Comparison of ENCODE assay signal across 13 cellular contexts in the genomic region with DNA sequence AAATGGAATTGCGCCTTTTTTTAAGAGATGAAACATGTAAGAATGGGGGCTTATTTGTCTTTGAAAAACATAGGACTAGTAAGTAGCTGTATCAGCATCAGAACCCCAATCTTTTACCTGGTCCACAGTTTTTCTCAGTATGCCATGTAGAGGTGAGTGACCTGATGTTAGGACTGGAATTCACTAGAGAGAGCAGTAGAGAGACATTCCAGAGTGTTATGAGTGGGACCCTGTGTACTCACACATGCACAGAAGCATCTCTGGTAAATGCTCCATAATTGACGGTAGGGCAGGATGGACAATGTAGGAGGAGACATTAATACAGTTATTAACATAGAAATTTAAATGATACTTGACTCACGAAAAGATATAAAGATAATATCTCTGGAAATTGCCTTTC. TPM values are rescaled to one million over a fixed set of nuclear protein-coding genes. Genes with fewer than 3 reads are reported as not detected.
A peak's percentile ranks its signal among the peaks of the same experiment; 100 is the strongest.
DNase-seq lines count a peak whose midpoint lies in the region; ATAC-seq and TF ChIP-seq lines count a peak whose summit lies in the region.
"Had no signal": no experiment of that assay in that cellular context is flagged by ENCODE, and none has a peak within 500 bp of the region (broad histone marks: within the 10 kb centered on the region; RNA-seq: fewer than 3 reads in every experiment).

No MANE protein-coding gene starts in this region.

- 63 to 81% (median 65%) methylated on average over 3 of the region's 3 CpGs for WGBS in ovary, 3 donors

- intact Hi-C loops in ovary (cut with DNase I) = no loop called here

- no peaks in the 10 kb centered on the region for H3K36me3 ChIP-seq in ovary
- H3K36me3 ChIP-seq: esophagus squamous epithelium had no signal

- H3K27ac ChIP-seq in ovary = no peak overlapping the region
- H3K27ac ChIP-seq: esophagus squamous epithelium, RWPE1 had no signal

- TF ChIP-seq CTCF in ovary (IDR thresholded peaks at IDR 0.05) = no peak

- ATAC-seq in HG03354 (IDR thresholded peaks at IDR 0.05; ENCODE audit: poor library complexity, severe bottlenecking, unreplicated experiment) = no peak
- ATAC-seq in GM21619 (IDR thresholded peaks at IDR 0.05; ENCODE audit: unreplicated experiment) = no peak
- ATAC-seq in HG03439 (IDR thresholded peaks at IDR 0.05; ENCODE audit: unreplicated experiment) = no peak

- H3K27me3 ChIP-seq in ovary = no peaks in the 10 kb centered on the region

- H3K9me3 ChIP-seq in ovary = no peaks in the 10 kb centered on the region
- H3K9me3 ChIP-seq: esophagus squamous epithelium had no signal

- TF ChIP-seq POLR2A in ovary (IDR thresholded peaks at IDR 0.05) = no peak

- H3K4me3 ChIP-seq in ovary = no peak overlapping the region
- H3K4me3 ChIP-seq: esophagus squamous epithelium had no signal

- peak; percentile 33 for DNase-seq in COR-L47 (lab: John Stamatoyannopoulos, UW)
- peak; percentile 30 for DNase-seq in NCI-H1436 (lab: John Stamatoyannopoulos, UW)
- peak; percentile 21 for DNase-seq in SW480 (ENCODE audit: low spot score)
- DNase-seq in kidney tubule cell (ENCODE audit: low spot score) = peak; percentile 28
- DNase-seq in ovary = no peak
- DNase-seq: activated T-cell treated with anti-CD3 and anti-CD28 coated beads, Interleukin-2, amount 50 U/mL, for 24 hours; esophagus squamous epithelium; kidney had no signal

- H3K4me1 ChIP-seq in ovary (ENCODE audit: insufficient read depth) = no peaks in the 10 kb centered on the region

- TF ChIP-seq EP300 in ovary (IDR thresholded peaks at IDR 0.05) = no peak

RNA-seq across cellular contexts. Expression of a gene that starts 1.4 kb away (rescaled TPM):
- total RNA-seq in ovary = 1 to 10 TPM in 4 of 7 donors, under 1 TPM in 2, not detected in 1; 0.28 to 4.7 (median 1.5) TPM
- polyA plus RNA-seq in ovary = under 1 TPM; 0.22 to 0.70 TPM
- polyA plus RNA-seq: CD14-positive monocyte had no signal

Comparison
In these comparisons a context has a peak if more than half of its experiments do, and no peak if none do; other contexts are left out.
1. DNase-seq: peak in COR-L47 (single experiment), NCI-H1436 (single experiment), SW480 (single experiment) and kidney tubule cell (single experiment); none in ovary (0 of 5).